11 cellular contexts compared by ENCODE assay signal in the genomic region with DNA sequence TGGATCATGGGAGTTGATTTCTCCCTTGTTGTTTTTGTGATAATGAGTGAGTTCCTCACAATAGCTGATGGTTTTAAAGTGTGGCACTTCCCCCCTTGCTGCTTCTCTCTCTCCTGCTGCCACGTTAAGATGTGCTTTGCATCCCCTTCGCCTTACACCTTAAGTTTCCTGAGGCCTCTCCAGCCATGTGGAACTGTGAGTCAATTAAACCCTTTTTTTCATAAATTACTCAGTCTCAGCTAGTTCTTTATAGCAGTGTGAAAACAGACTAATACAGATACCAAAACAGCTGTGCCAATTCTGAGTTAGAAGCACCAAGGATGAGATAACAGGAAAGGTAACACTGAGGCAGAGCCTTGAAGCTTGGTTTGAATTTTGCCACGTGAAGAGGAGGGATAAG. TPM values are rescaled to one million over a fixed set of nuclear protein-coding genes. Genes with fewer than 3 reads are reported as not detected.
DNase-seq lines count a peak whose midpoint lies in the region; ATAC-seq and TF ChIP-seq lines count a peak whose summit lies in the region.
"Had no signal": no experiment of that assay in that cellular context is flagged by ENCODE, and none has a peak within 500 bp of the region (broad histone marks: within the 10 kb centered on the region; RNA-seq: fewer than 3 reads in every experiment).

No MANE protein-coding gene starts in this region.

- H3K4me1 ChIP-seq in PC-3 (ENCODE audit: insufficient read depth, low read length), result peaks cover 4% of the 10 kb centered on the region; the same call in 1 of the 2 replicates
- H3K4me1 ChIP-seq in neural progenitor cell, result no peaks in the 10 kb centered on the region

- H3K27me3 ChIP-seq in PC-3 (ENCODE audit: low read length), result no peaks in the 10 kb centered on the region
- no peaks in the 10 kb centered on the region for H3K27me3 ChIP-seq in neural progenitor cell

- no peaks in the 10 kb centered on the region for H3K79me2 ChIP-seq in PC-3 (ENCODE audit: low read length)
- H3K79me2 ChIP-seq in neural progenitor cell (ENCODE audit: low read depth), result no peaks in the 10 kb centered on the region

- H3K4me3 ChIP-seq in PC-3 (ENCODE audit: low read length) (no peak overlapping the region), neural progenitor cell (no peak overlapping the region)

- peaks cover 8% of the 10 kb centered on the region for H3K36me3 Mint-ChIP-seq in activated T-cell treated with anti-CD3 and anti-CD28 coated beads, Interleukin-2, amount 50 U/mL, for 4 hours (ENCODE audit: insufficient read depth)
- peaks cover 50% of the 10 kb centered on the region for H3K36me3 Mint-ChIP-seq in stimulated activated effector memory CD8-positive, alpha-beta T cell treated with anti-CD3 and anti-CD28 coated beads, Interleukin-12 subunit alpha, Interleukin-12 subunit beta, amount 100 ng/mL, for 72 hours
- H3K36me3 Mint-ChIP-seq in neural progenitor cell, result no peaks in the 10 kb centered on the region

- H3K36me3 ChIP-seq in PC-3 (ENCODE audit: low read depth, low read length) (no peaks in the 10 kb centered on the region), neural progenitor cell (no peaks in the 10 kb centered on the region)

- intact Hi-C loops in PC-3 (cut with micrococcal nuclease), result no loop called here

- H3K27ac ChIP-seq in PC-3 (ENCODE audit: low read length) (no peak overlapping the region), neural progenitor cell (no peak overlapping the region)

- POLR2A ChIA-PET in PC-3 (lab: Charles Lee; ENCODE audit: unreplicated experiment), result no interaction called here

- H3K4me3 Mint-ChIP-seq in activated T-cell treated with anti-CD3 and anti-CD28 coated beads, Interleukin-2, amount 50 U/mL, for 4 hours, result no peak overlapping the region
- H3K4me3 Mint-ChIP-seq in stimulated activated effector memory CD8-positive, alpha-beta T cell treated with anti-CD3 and anti-CD28 coated beads, Interleukin-12 subunit alpha, Interleukin-12 subunit beta, amount 100 ng/mL, for 72 hours, result peak overlapping the region; percentile 11
- H3K4me3 Mint-ChIP-seq in neural progenitor cell, result no peak overlapping the region
- H3K4me3 Mint-ChIP-seq: brain had no signal

- H3F3A ChIP-seq in PC-3 (ENCODE audit: low read length, unreplicated experiment) (no peaks in the 10 kb centered on the region), neural progenitor cell (ENCODE audit: low read depth) (no peaks in the 10 kb centered on the region)

- CTCF ChIA-PET in PC-3 (lab: Charles Lee), result no interaction called here

- H3K27me3 Mint-ChIP-seq in activated T-cell treated with anti-CD3 and anti-CD28 coated beads, Interleukin-2, amount 50 U/mL, for 4 hours (ENCODE audit: low read depth), result no peaks in the 10 kb centered on the region
- H3K27me3 Mint-ChIP-seq in neural progenitor cell (ENCODE audit: insufficient read depth, low read depth), result peaks cover 4% of the 10 kb centered on the region
- H3K27me3 Mint-ChIP-seq: brain had no signal

- no TSS peak for BruUV-seq in PC-3 (replicated peaks; lab: Mats Ljungman, UMichigan)

- peak; percentile 79 to 81 for ATAC-seq in activated T-cell treated with anti-CD3 and anti-CD28 coated beads, Interleukin-2, amount 50 U/mL, for 4 hours
- ATAC-seq in GM21576 (IDR thresholded peaks at IDR 0.05; ENCODE audit: unreplicated experiment) (peak; percentile 54), HG03460 (IDR thresholded peaks at IDR 0.05; ENCODE audit: unreplicated experiment) (peak; percentile 66), PC-3 (no peak)
- ATAC-seq in stimulated activated effector memory CD8-positive, alpha-beta T cell treated with anti-CD3 and anti-CD28 coated beads, Interleukin-12 subunit alpha, Interleukin-12 subunit beta, amount 100 ng/mL, for 72 hours, result peak; percentile 82

- H3K9me3 ChIP-seq in PC-3 (ENCODE audit: low read length) (no peaks in the 10 kb centered on the region), neural progenitor cell (ENCODE audit: low read depth) (no peaks in the 10 kb centered on the region)

- no peak for DNase-seq in activated T-cell treated with anti-CD3 and anti-CD28 coated beads, Interleukin-2, amount 50 U/mL, for 4 hours
- DNase-seq in activated T-cell treated with anti-CD3 and anti-CD28 coated beads for 4 hours (no peak), NCI-H2029 treated with DMSO at 0.1 percent for 48 hours (lab: John Stamatoyannopoulos, UW) (no peak), PC-3 (no peak), neural progenitor cell (ENCODE audit: low spot score) (no peak)
- DNase-seq in stimulated activated effector memory CD8-positive, alpha-beta T cell treated with anti-CD3 and anti-CD28 coated beads, Interleukin-12 subunit alpha, Interleukin-12 subunit beta, amount 100 ng/mL, for 72 hours (ENCODE audit: low spot score in 2 of 2), result peak in 1 of 2 donors; percentile 65
- DNase-seq: activated CD4-positive, alpha-beta T cell treated with anti-CD3 and anti-CD28 coated beads, Interleukin-2, amount 50 U/mL, for 1 hour; KBM-7 had no signal

- H4K20me1 ChIP-seq in PC-3 (ENCODE audit: low read length) (no peaks in the 10 kb centered on the region), neural progenitor cell (ENCODE audit: low read depth) (no peaks in the 10 kb centered on the region)

- H3K9me2 ChIP-seq in PC-3 (replicated peaks; ENCODE audit: low read length), result no peaks in the 10 kb centered on the region

- no peak for TF ChIP-seq CTCF in PC-3 (conservative IDR thresholded peaks at IDR 0.05; ENCODE audit: low read depth, low read length)
- no peak for TF ChIP-seq CTCF in neural progenitor cell (IDR thresholded peaks at IDR 0.05)

- H3K4me2 ChIP-seq in PC-3 (ENCODE audit: low read length) (no peak overlapping the region), neural progenitor cell (no peak overlapping the region)

- no peaks in the 10 kb centered on the region for H3K9me3 Mint-ChIP-seq in activated T-cell treated with anti-CD3 and anti-CD28 coated beads, Interleukin-2, amount 50 U/mL, for 4 hours
- no peaks in the 10 kb centered on the region for H3K9me3 Mint-ChIP-seq in stimulated activated effector memory CD8-positive, alpha-beta T cell treated with anti-CD3 and anti-CD28 coated beads, Interleukin-12 subunit alpha, Interleukin-12 subunit beta, amount 100 ng/mL, for 72 hours
- peaks cover 17% of the 10 kb centered on the region for H3K9me3 Mint-ChIP-seq in neural progenitor cell

- H2AFZ ChIP-seq in PC-3 (ENCODE audit: low read length) (no peak overlapping the region), neural progenitor cell (replicated peaks) (no peak overlapping the region)

- H3K27ac Mint-ChIP-seq in stimulated activated effector memory CD8-positive, alpha-beta T cell treated with anti-CD3 and anti-CD28 coated beads, Interleukin-12 subunit alpha, Interleukin-12 subunit beta, amount 100 ng/mL, for 72 hours, result peak overlapping the region; percentile 13
- no peak overlapping the region for H3K27ac Mint-ChIP-seq in neural progenitor cell
- H3K27ac Mint-ChIP-seq: brain had no signal

- no peak overlapping the region for H3K9ac ChIP-seq in PC-3 (ENCODE audit: low read length)
- no peak overlapping the region for H3K9ac ChIP-seq in neural progenitor cell

- peaks cover 24% of the 10 kb centered on the region for H3K4me1 Mint-ChIP-seq in activated T-cell treated with anti-CD3 and anti-CD28 coated beads, Interleukin-2, amount 50 U/mL, for 4 hours (ENCODE audit: low read depth)
- H3K4me1 Mint-ChIP-seq in stimulated activated effector memory CD8-positive, alpha-beta T cell treated with anti-CD3 and anti-CD28 coated beads, Interleukin-12 subunit alpha, Interleukin-12 subunit beta, amount 100 ng/mL, for 72 hours, result peaks cover 42% of the 10 kb centered on the region
- H3K4me1 Mint-ChIP-seq in neural progenitor cell, result peaks cover 5% of the 10 kb centered on the region

RNA-seq across cellular contexts. Expression of gene ITSN2, which starts 44.7 kb away (rescaled TPM):
- 10 to 100 TPM; 52.5 to 57.6 (median 52.9) TPM for total RNA-seq in activated T-cell treated with anti-CD3 and anti-CD28 coated beads, Interleukin-2, amount 50 U/mL, for 4 hours
- 21.9 and 37.3 TPM in 2 replicates for total RNA-seq in PC-3 (2014; rRNA removed)
- 9.0 and 10.4 TPM in 2 replicates for total RNA-seq in neural progenitor cell (ENCODE audit: low replicate concordance)
